1 cellular context compared by ENCODE assay signal in genomic region chr16:11677451-11677951, GRCh38.
TF ChIP-seq lines count a peak whose summit lies in the region.

No MANE protein-coding gene starts in this region.

TF ChIP-seq in HCT116, 20 proteins besides CTCF, POLR2A, EP300 and RAD21 (continued from another document):
- TF ChIP-seq ATF3 (IDR thresholded peaks at IDR 0.05), result no peak
- no peak for TF ChIP-seq ZBTB33 (IDR thresholded peaks at IDR 0.05; ENCODE audit: extremely low read depth, insufficient replicate concordance, low read length)
- TF ChIP-seq FOSL1 (IDR thresholded peaks at IDR 0.05; ENCODE audit: low read depth), result no peak
TF ChIP-seq in HCT116: peak in this region for 0.
